Comparison of ENCODE assay signal across 1 cellular context in the genomic region with DNA sequence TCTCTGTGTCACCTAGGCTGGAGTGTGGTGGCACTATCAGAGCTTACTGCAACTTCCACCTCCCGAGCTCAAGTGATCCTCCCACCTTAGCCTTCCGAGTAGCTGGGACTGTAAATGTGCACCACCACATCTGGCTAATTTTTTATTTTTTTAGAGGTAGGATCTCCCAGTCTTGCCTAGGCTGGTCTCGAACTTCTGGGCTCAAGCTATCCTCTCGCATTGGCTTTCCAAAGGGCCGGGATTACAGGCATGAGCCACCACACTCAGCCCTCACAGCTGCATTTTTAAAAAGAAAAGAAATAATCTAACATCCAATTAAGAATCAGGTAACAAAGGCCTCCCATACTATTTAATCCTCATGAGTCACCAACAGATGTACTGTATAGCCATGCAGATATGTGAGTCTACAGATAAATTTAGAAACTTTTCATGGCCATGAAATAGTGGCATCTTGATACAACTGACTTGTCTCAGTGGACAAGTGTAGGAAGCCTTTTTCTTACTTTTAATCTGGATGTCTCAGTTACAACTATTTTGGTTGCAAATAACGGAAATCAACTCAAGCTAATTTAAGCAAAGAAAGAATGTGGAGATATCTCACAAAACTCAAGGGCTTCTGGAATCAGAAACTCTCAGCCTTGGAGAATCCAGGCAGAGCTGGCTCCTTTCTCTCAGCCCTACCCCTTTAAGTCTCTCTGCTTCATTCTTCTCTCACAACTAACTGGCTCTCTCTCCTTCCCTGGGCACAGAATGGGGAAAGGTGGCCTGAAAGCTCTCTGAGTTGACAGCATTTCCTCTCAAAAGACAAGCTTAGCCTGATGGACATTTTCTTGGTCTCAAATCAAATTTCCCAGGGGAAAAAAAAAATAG.
TF ChIP-seq lines count a peak whose summit lies in the region.

No MANE protein-coding gene starts in this region.

TF ChIP-seq in SK-N-SH treated with all-trans-retinoic acid at 6 μM for 48 hours, 23 proteins besides CTCF, POLR2A, EP300 and RAD21 (continued from another document):
- TF ChIP-seq, protein P1, sequence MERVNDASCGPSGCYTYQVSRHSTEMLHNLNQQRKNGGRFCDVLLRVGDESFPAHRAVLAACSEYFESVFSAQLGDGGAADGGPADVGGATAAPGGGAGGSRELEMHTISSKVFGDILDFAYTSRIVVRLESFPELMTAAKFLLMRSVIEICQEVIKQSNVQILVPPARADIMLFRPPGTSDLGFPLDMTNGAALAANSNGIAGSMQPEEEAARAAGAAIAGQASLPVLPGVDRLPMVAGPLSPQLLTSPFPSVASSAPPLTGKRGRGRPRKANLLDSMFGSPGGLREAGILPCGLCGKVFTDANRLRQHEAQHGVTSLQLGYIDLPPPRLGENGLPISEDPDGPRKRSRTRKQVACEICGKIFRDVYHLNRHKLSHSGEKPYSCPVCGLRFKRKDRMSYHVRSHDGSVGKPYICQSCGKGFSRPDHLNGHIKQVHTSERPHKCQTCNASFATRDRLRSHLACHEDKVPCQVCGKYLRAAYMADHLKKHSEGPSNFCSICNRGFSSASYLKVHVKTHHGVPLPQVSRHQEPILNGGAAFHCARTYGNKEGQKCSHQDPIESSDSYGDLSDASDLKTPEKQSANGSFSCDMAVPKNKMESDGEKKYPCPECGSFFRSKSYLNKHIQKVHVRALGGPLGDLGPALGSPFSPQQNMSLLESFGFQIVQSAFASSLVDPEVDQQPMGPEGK (CRISPR knock-in tag; IDR thresholded peaks at IDR 0.05; ENCODE audit: borderline replicate concordance): no peak
- TF ChIP-seq GLIS3 (CRISPR knock-in tag; IDR thresholded peaks at IDR 0.05) (no peak), ZFP3 (CRISPR knock-in tag; IDR thresholded peaks at IDR 0.05) (no peak), ZNF565 (CRISPR knock-in tag; conservative IDR thresholded peaks at IDR 0.05; ENCODE audit: low read depth) (no peak), ARNTL (CRISPR knock-in tag; IDR thresholded peaks at IDR 0.05; ENCODE audit: borderline replicate concordance, low read depth) (no peak), ISL1 (CRISPR knock-in tag; IDR thresholded peaks at IDR 0.05) (no peak), OSR1 (CRISPR knock-in tag; IDR thresholded peaks at IDR 0.05) (no peak)
- TF ChIP-seq, protein P2, sequence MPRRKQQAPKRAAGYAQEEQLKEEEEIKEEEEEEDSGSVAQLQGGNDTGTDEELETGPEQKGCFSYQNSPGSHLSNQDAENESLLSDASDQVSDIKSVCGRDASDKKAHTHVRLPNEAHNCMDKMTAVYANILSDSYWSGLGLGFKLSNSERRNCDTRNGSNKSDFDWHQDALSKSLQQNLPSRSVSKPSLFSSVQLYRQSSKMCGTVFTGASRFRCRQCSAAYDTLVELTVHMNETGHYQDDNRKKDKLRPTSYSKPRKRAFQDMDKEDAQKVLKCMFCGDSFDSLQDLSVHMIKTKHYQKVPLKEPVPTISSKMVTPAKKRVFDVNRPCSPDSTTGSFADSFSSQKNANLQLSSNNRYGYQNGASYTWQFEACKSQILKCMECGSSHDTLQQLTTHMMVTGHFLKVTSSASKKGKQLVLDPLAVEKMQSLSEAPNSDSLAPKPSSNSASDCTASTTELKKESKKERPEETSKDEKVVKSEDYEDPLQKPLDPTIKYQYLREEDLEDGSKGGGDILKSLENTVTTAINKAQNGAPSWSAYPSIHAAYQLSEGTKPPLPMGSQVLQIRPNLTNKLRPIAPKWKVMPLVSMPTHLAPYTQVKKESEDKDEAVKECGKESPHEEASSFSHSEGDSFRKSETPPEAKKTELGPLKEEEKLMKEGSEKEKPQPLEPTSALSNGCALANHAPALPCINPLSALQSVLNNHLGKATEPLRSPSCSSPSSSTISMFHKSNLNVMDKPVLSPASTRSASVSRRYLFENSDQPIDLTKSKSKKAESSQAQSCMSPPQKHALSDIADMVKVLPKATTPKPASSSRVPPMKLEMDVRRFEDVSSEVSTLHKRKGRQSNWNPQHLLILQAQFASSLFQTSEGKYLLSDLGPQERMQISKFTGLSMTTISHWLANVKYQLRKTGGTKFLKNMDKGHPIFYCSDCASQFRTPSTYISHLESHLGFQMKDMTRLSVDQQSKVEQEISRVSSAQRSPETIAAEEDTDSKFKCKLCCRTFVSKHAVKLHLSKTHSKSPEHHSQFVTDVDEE (CRISPR knock-in tag; IDR thresholded peaks at IDR 0.05): no peak
- TF ChIP-seq, protein P3, sequence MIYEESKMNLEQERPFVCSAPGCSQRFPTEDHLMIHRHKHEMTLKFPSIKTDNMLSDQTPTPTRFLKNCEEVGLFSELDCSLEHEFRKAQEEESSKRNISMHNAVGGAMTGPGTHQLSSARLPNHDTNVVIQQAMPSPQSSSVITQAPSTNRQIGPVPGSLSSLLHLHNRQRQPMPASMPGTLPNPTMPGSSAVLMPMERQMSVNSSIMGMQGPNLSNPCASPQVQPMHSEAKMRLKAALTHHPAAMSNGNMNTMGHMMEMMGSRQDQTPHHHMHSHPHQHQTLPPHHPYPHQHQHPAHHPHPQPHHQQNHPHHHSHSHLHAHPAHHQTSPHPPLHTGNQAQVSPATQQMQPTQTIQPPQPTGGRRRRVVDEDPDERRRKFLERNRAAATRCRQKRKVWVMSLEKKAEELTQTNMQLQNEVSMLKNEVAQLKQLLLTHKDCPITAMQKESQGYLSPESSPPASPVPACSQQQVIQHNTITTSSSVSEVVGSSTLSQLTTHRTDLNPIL (CRISPR knock-in tag; IDR thresholded peaks at IDR 0.05; ENCODE audit: low read depth): no peak
